ENCODE assay signal across 28 cellular contexts in genomic region chr4:3785292-3785565, GRCh38. TPM values are rescaled to one million over a fixed set of nuclear protein-coding genes. Genes with fewer than 3 reads are reported as not detected.
"Had no signal": no experiment of that assay in that cellular context is flagged by ENCODE, and none has a peak within 500 bp of the region (broad histone marks: within the 10 kb centered on the region; RNA-seq: fewer than 3 reads in every experiment).

No MANE protein-coding gene starts in this region.

- H3K79me2 ChIP-seq: parathyroid adenoma had no signal

- H3K4me2 ChIP-seq: smooth muscle cell had no signal

- H3K9me3 ChIP-seq: psoas muscle, suprapubic skin, testis, tibial artery, transverse colon, upper lobe of right lung, uterus had no signal

- H3K36me3 ChIP-seq: ovary, spleen, suprapubic skin, tibial artery, transverse colon, upper lobe of right lung, uterus had no signal

- DNase-seq: naive thymus-derived CD8-positive, alpha-beta T cell; nephron progenitor cell; occipital lobe; ovary; psoas muscle; spleen; stimulated activated CD4-positive, alpha-beta T cell treated with anti-CD3 and anti-CD28 coated beads, Interleukin-12 subunit alpha, Interleukin-12 subunit beta, amount 100 ng/mL, for 4 hours; stimulated activated CD4-positive, alpha-beta T cell treated with anti-CD3 and anti-CD28 coated beads, Interleukin-1b, Interleukin-23, amount 100 ng/mL, for 48 hours; stimulated activated CD4-positive, alpha-beta T cell treated with anti-CD3 and anti-CD28 coated beads, Interleukin-4, amount 100 ng/mL, for 1 hour; stimulated activated CD4-positive, alpha-beta T cell treated with anti-CD3 and anti-CD28 coated beads, Interleukin-4, amount 100 ng/mL, for 4 hours; stimulated activated CD8-positive, alpha-beta memory T cell treated with anti-CD3 and anti-CD28 coated beads, Interleukin-4, amount 100 ng/mL, for 48 hours; stimulated activated naive CD4-positive, alpha-beta T cell; stimulated activated naive CD8-positive, alpha-beta T cell treated with anti-CD3 and anti-CD28 coated beads, Interleukin-15, amount 100 ng/mL, for 72 hours; stimulated activated naive CD8-positive, alpha-beta T cell treated with anti-CD3 and anti-CD28 coated beads, Interleukin-15, Interleukin-2, amounts not matched to agents 100 U/mL and 50 U/mL, for 24 hours; substantia nigra; testis; tibial artery; transverse colon; upper lobe of right lung; uterus had no signal

- H3K4me3 ChIP-seq: ovary, psoas muscle, skin epidermis, smooth muscle cell, spleen, suprapubic skin, testis, tibial artery, transverse colon, upper lobe of right lung, uterus had no signal

- H2AFZ ChIP-seq: parathyroid adenoma had no signal

- H3K4me1 ChIP-seq: psoas muscle, spleen, suprapubic skin, transverse colon, upper lobe of right lung, uterus had no signal

- H3K27ac ChIP-seq: ovary, parathyroid adenoma, psoas muscle, skin epidermis, spleen, suprapubic skin, testis, tibial artery, transverse colon, upper lobe of right lung, uterus had no signal

- ATAC-seq: naive thymus-derived CD8-positive, alpha-beta T cell; natural killer cell treated with Interleukin-12 subunit alpha and Interleukin-12 subunit beta and Interleukin-15 and Interleukin-18, amount 100 ng/mL, for 72 hours; psoas muscle; right cardiac atrium; sciatic nerve; stimulated activated memory B cell treated with anti-CD40 and anti-IgM and Interleukin-4, amounts not matched to agents 10 μg/mL and 1 μg/mL and 100 μg/mL, for 72 hours; stimulated activated naive CD8-positive, alpha-beta T cell treated with anti-CD3 and anti-CD28 coated beads, Interleukin-15, amount 100 ng/mL, for 72 hours; stimulated activated naive CD8-positive, alpha-beta T cell treated with anti-CD3 and anti-CD28 coated beads, Interleukin-15, Interleukin-2, amounts not matched to agents 100 U/mL and 50 U/mL, for 24 hours; upper lobe of right lung had no signal

- H3K9ac ChIP-seq: parathyroid adenoma had no signal

- H3K27me3 ChIP-seq: ovary, testis, uterus had no signal

RNA-seq across cellular contexts. Expression of gene ADRA2C, which starts 19.0 kb away (rescaled TPM):
- total RNA-seq: naive thymus-derived CD8-positive, alpha-beta T cell; natural killer cell treated with Interleukin-12 subunit alpha and Interleukin-12 subunit beta and Interleukin-15 and Interleukin-18, amount 100 ng/mL, for 72 hours had no signal
- polyA plus RNA-seq: naive thymus-derived CD8-positive, alpha-beta T cell had no signal
